15 cellular contexts compared by ENCODE assay signal in the genomic region with DNA sequence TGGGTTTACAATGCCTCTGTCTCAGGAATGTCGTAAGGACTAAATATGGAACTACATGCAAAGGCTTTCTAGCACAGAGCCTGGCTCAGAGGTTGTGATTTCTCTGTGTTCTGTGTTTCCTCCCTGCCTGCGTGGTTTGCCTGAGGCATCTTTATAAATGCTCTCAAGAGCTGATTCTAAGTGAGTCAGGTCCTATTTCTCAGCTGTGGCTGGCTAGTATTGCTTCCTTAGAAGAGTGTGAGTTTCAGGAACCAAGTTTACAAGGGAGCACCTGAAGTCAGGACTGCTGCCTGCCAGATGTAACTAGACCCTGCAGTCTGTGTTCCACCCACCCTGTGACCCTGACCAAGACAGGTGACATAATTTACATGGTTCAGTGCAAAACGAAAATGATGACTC. TPM values are rescaled to one million over a fixed set of nuclear protein-coding genes. Genes with fewer than 3 reads are reported as not detected.
A peak's percentile ranks its signal among the peaks of the same experiment; 100 is the strongest.
DNase-seq lines count a peak whose midpoint lies in the region; ATAC-seq and TF ChIP-seq lines count a peak whose summit lies in the region.
"Had no signal": no experiment of that assay in that cellular context is flagged by ENCODE, and none has a peak within 500 bp of the region (broad histone marks: within the 10 kb centered on the region; RNA-seq: fewer than 3 reads in every experiment).

No MANE protein-coding gene starts in this region.

- TF ChIP-seq CTCF in GM12865 (IDR thresholded peaks at IDR 0.05; ENCODE audit: insufficient read depth, low read depth, low read length, missing control alignments) (no peak), osteocyte (IDR thresholded peaks at IDR 0.05) (no peak)

- ATAC-seq in activated T-helper 17 cell treated with anti-CD3 and anti-CD28 coated beads, Interleukin-2, amount 50 U/mL, for 72 hours (replicated peaks), result peak; percentile 59
- ATAC-seq in HG03442 (IDR thresholded peaks at IDR 0.05; ENCODE audit: unreplicated experiment), result no peak
- ATAC-seq: Right ventricle myocardium inferior had no signal

- H3K36me3 Mint-ChIP-seq in activated T-helper 17 cell treated with anti-CD3 and anti-CD28 coated beads, Interleukin-2, amount 50 U/mL, for 72 hours (ENCODE audit: low read depth), result no peaks in the 10 kb centered on the region
- no peaks in the 10 kb centered on the region for H3K36me3 Mint-ChIP-seq in osteocyte (ENCODE audit: unreplicated experiment)
- H3K36me3 Mint-ChIP-seq: natural killer cell treated with Interleukin-12 subunit alpha and Interleukin-12 subunit beta and Interleukin-15 and Interleukin-18, amount 100 ng/mL, for 72 hours had no signal

- H3K4me1 Mint-ChIP-seq in activated T-helper 17 cell treated with anti-CD3 and anti-CD28 coated beads, Interleukin-2, amount 50 U/mL, for 72 hours, result no peaks in the 10 kb centered on the region
- H3K4me1 Mint-ChIP-seq in osteocyte (ENCODE audit: unreplicated experiment), result no peaks in the 10 kb centered on the region

- no peak overlapping the region for H3K27ac Mint-ChIP-seq in activated T-helper 17 cell treated with anti-CD3 and anti-CD28 coated beads, Interleukin-2, amount 50 U/mL, for 72 hours
- no peak overlapping the region for H3K27ac Mint-ChIP-seq in osteocyte (ENCODE audit: unreplicated experiment)
- H3K27ac Mint-ChIP-seq: activated B cell treated with CpG ODN at 0.5 μM for 24 hours; natural killer cell treated with Interleukin-12 subunit alpha and Interleukin-12 subunit beta and Interleukin-15 and Interleukin-18, amount 100 ng/mL, for 72 hours had no signal

- peaks cover 9% of the 10 kb centered on the region for H3K27me3 Mint-ChIP-seq in activated T-helper 17 cell treated with anti-CD3 and anti-CD28 coated beads, Interleukin-2, amount 50 U/mL, for 72 hours
- peaks cover 10% of the 10 kb centered on the region for H3K27me3 Mint-ChIP-seq in osteocyte (ENCODE audit: unreplicated experiment)

- H3K4me3 ChIP-seq in GM12865 (ENCODE audit: low read depth, low read length), result no peak overlapping the region
- H3K4me3 ChIP-seq: skin epidermis had no signal

- H3K9me3 Mint-ChIP-seq in activated T-helper 17 cell treated with anti-CD3 and anti-CD28 coated beads, Interleukin-2, amount 50 U/mL, for 72 hours, result no peaks in the 10 kb centered on the region
- no peaks in the 10 kb centered on the region for H3K9me3 Mint-ChIP-seq in osteocyte (ENCODE audit: unreplicated experiment)
- H3K9me3 Mint-ChIP-seq: activated B cell treated with CpG ODN at 0.5 μM for 24 hours; natural killer cell treated with Interleukin-12 subunit alpha and Interleukin-12 subunit beta and Interleukin-15 and Interleukin-18, amount 100 ng/mL, for 72 hours had no signal

- H3K4me3 Mint-ChIP-seq in activated T-helper 17 cell treated with anti-CD3 and anti-CD28 coated beads, Interleukin-2, amount 50 U/mL, for 72 hours, result no peak overlapping the region
- H3K4me3 Mint-ChIP-seq in osteocyte (ENCODE audit: unreplicated experiment), result no peak overlapping the region
- H3K4me3 Mint-ChIP-seq: activated B cell treated with CpG ODN at 0.5 μM for 24 hours; natural killer cell treated with Interleukin-12 subunit alpha and Interleukin-12 subunit beta and Interleukin-15 and Interleukin-18, amount 100 ng/mL, for 72 hours had no signal

- DNase-seq in GM12865 (ENCODE audit: low read depth), result peak; percentile 56
- DNase-seq in LoVo (ENCODE audit: low spot score), result peak; percentile 32
- peak; percentile 27 for DNase-seq in osteocyte (ENCODE audit: extremely low spot score, unreplicated experiment)
- no peak for DNase-seq in stimulated activated naive CD4-positive, alpha-beta T cell (lab: John Stamatoyannopoulos, UW)
- no peak for DNase-seq in stimulated activated CD4-positive, alpha-beta T cell treated with anti-CD3 and anti-CD28 coated beads, Interleukin-4, amount 100 ng/mL, for 24 hours
- DNase-seq: activated B cell treated with CpG ODN at 0.5 μM for 24 hours; activated naive CD4-positive, alpha-beta T cell; kidney glomerular epithelial cell; NCI-H2171 had no signal

RNA-seq across cellular contexts. Expression of gene CCL1, which starts 8.0 kb away (rescaled TPM):
- under 1 TPM in 1 of 2 donors, not detected in 1; 0.45 TPM for total RNA-seq in activated T-helper 17 cell treated with anti-CD3 and anti-CD28 coated beads, Interleukin-2, amount 50 U/mL, for 72 hours
- not detected in 2 replicates for total RNA-seq in osteocyte
- total RNA-seq: activated B cell treated with CpG ODN at 0.5 μM for 24 hours, cerebellum, Right ventricle myocardium inferior had no signal

RNA-seq across cellular contexts. Expression of gene CCL13, which starts 14.7 kb away (rescaled TPM):
- total RNA-seq in activated T-helper 17 cell treated with anti-CD3 and anti-CD28 coated beads, Interleukin-2, amount 50 U/mL, for 72 hours, result not detected
- not detected in 2 replicates for total RNA-seq in osteocyte
- total RNA-seq: activated B cell treated with CpG ODN at 0.5 μM for 24 hours; natural killer cell treated with Interleukin-12 subunit alpha and Interleukin-12 subunit beta and Interleukin-15 and Interleukin-18, amount 100 ng/mL, for 72 hours had no signal

RNA-seq across cellular contexts. Expression of gene CCL8, which starts 51.8 kb away (rescaled TPM):
- total RNA-seq in activated T-helper 17 cell treated with anti-CD3 and anti-CD28 coated beads, Interleukin-2, amount 50 U/mL, for 72 hours, result not detected
- total RNA-seq in osteocyte, result not detected in 2 replicates
- total RNA-seq: activated B cell treated with CpG ODN at 0.5 μM for 24 hours; natural killer cell treated with Interleukin-12 subunit alpha and Interleukin-12 subunit beta and Interleukin-15 and Interleukin-18, amount 100 ng/mL, for 72 hours; Right ventricle myocardium inferior had no signal

Comparison
In these comparisons a context has a peak if more than half of its experiments do, and no peak if none do; other contexts are left out.
1. DNase-seq: peak in GM12865 (single experiment), LoVo (single experiment) and osteocyte (single experiment); none in stimulated activated naive CD4-positive, alpha-beta T cell (0 of 6) and stimulated activated CD4-positive, alpha-beta T cell treated with anti-CD3 and anti-CD28 coated beads, Interleukin-4, amount 100 ng/mL, for 24 hours (single experiment).